ENCODE assay signal across 12 cellular contexts in genomic region chr5:111948517-111948916, GRCh38.
DNase-seq lines count a peak whose midpoint lies in the region; ATAC-seq, FAIRE-seq and TF ChIP-seq lines count a peak whose summit lies in the region.
"Had no signal": no experiment of that assay in that cellular context is flagged by ENCODE, and none has a peak within 500 bp of the region (broad histone marks: within the 10 kb centered on the region; RNA-seq: fewer than 3 reads in every experiment).

No MANE protein-coding gene starts in this region.

- H3K27me3 ChIP-seq in mammary epithelial cell (ENCODE audit: insufficient read depth, low read length) = no peaks in the 10 kb centered on the region
- no peaks in the 10 kb centered on the region for H3K27me3 ChIP-seq in right cardiac atrium (ENCODE audit: control insufficient read depth, insufficient read depth)
- no peaks in the 10 kb centered on the region for H3K27me3 ChIP-seq in thoracic aorta (replicated peaks; ENCODE audit: insufficient read depth)

- H3K27ac ChIP-seq in mammary epithelial cell (ENCODE audit: insufficient read depth, low read depth, low read length) = peak overlapping the region; percentile 9
- H3K27ac ChIP-seq in right cardiac atrium (ENCODE audit: low read length) = no peak overlapping the region
- no peak overlapping the region for H3K27ac ChIP-seq in thoracic aorta

- H4K20me1 ChIP-seq in mammary epithelial cell (ENCODE audit: insufficient read depth, low read length) = no peaks in the 10 kb centered on the region

- 9% methylated on average over 2 of the region's 2 CpGs for WGBS in mammary epithelial cell (ENCODE audit: low coverage, missing lambda C conversion rate)
- 44% methylated on average over 2 of the region's 2 CpGs for WGBS in right cardiac atrium

- H2AFZ ChIP-seq in mammary epithelial cell (ENCODE audit: low read depth, low read length) = peak overlapping the region; percentile 30

- no peak overlapping the region for H3K9ac ChIP-seq in mammary epithelial cell (ENCODE audit: insufficient read depth, low read length)

- H3K4me1 ChIP-seq in mammary epithelial cell (ENCODE audit: insufficient read depth, low read length) (peaks cover 10% of the 10 kb centered on the region), right cardiac atrium (ENCODE audit: control insufficient read depth, insufficient read depth, low read length) (no peaks in the 10 kb centered on the region), thoracic aorta (ENCODE audit: control insufficient read depth in 1 of 2, low read depth in 2 of 2) (peaks cover 5 to 19% of the 10 kb centered on the region in 2 donors)

- no peaks in the 10 kb centered on the region for H3K9me3 ChIP-seq in mammary epithelial cell (replicated peaks; ENCODE audit: insufficient read depth, low read length)
- no peaks in the 10 kb centered on the region for H3K9me3 ChIP-seq in right cardiac atrium (ENCODE audit: control insufficient read depth, low read length)
- no peaks in the 10 kb centered on the region for H3K9me3 ChIP-seq in thoracic aorta

- peak overlapping the region; percentile 39 for H3K4me2 ChIP-seq in mammary epithelial cell (ENCODE audit: insufficient read depth, low read depth, low read length)

- CTCF ChIA-PET in mammary epithelial cell (lab: Charles Lee; ENCODE audit: low non-redundant PET) = no interaction called here

- peaks cover 2% of the 10 kb centered on the region; the same call in 1 of the 2 replicates for H3K27me3 Mint-ChIP-seq in HFFc6 (ENCODE audit: insufficient read depth)
- H3K27me3 Mint-ChIP-seq in activated naive CD8-positive, alpha-beta T cell treated with anti-CD3 and anti-CD28 coated beads, Interleukin-2, amount 50 U/mL, for 24 hours = peaks cover 2% of the 10 kb centered on the region

- H3K79me2 ChIP-seq in mammary epithelial cell (ENCODE audit: insufficient read depth, low read length) = no peaks in the 10 kb centered on the region

- H3K4me3 Mint-ChIP-seq in HFFc6 = peak overlapping the region; percentile 39
- H3K4me3 Mint-ChIP-seq in activated naive CD8-positive, alpha-beta T cell treated with anti-CD3 and anti-CD28 coated beads, Interleukin-2, amount 50 U/mL, for 24 hours = no peak overlapping the region

- TF ChIP-seq CTCF in HFFc6 (IDR thresholded peaks at IDR 0.05) (no peak), mammary epithelial cell (conservative IDR thresholded peaks at IDR 0.05 in 1 of 2, IDR thresholded peaks at IDR 0.05 in 1 of 2; ENCODE audit: extremely low read depth in 1 of 2, insufficient read depth in 1 of 2, low read depth in 1 of 2, low read length in 2 of 2) (no peak), thoracic aorta (IDR thresholded peaks at IDR 0.05) (no peak), D721Med (IDR thresholded peaks at IDR 0.05; ENCODE audit: insufficient read depth, missing control alignments) (no peak)

- DNase-seq in HFFc6 (peak; percentile 84), mammary epithelial cell (peak; percentile 75), right cardiac atrium (no peak), thoracic aorta (ENCODE audit: low spot score) (no peak), D721Med (ENCODE audit: insufficient read length, low spot score) (no peak)
- DNase-seq in activated naive CD8-positive, alpha-beta T cell treated with anti-CD3 and anti-CD28 coated beads, Interleukin-2, amount 50 U/mL, for 24 hours = no peak
- DNase-seq: activated CD4-positive, alpha-beta T cell treated with anti-CD3 and anti-CD28 coated beads for 4 hours; activated gamma-delta T cell; NCI-H1105 treated with DMSO at 0.1 percent for 48 hours; NCI-H82 had no signal

- H3K27ac Mint-ChIP-seq in HFFc6 = peak overlapping the region; percentile 92
- H3K27ac Mint-ChIP-seq in activated naive CD8-positive, alpha-beta T cell treated with anti-CD3 and anti-CD28 coated beads, Interleukin-2, amount 50 U/mL, for 24 hours = no peak overlapping the region

- in situ Hi-C loops in mammary epithelial cell (cut with MboI; ENCODE audit: low sequenced_read_pairs in 2 of 2) = no loop called here

- H3K4me3 ChIP-seq in mammary epithelial cell (replicated peaks in 1 of 3; ENCODE audit: insufficient read depth in 1 of 3, low read depth in 2 of 3, low read length in 3 of 3) (no peak overlapping the region), right cardiac atrium (ENCODE audit: low read length) (no peak overlapping the region), thoracic aorta (no peak overlapping the region)

- no peak for FAIRE-seq in D721Med (lab: Jason Lieb, UNC)
- FAIRE-seq: GM18507 had no signal

- BruUV-seq in mammary epithelial cell (replicated peaks; lab: Mats Ljungman, UMichigan) = no TSS peak

- H3K36me3 ChIP-seq in mammary epithelial cell (ENCODE audit: insufficient read depth, low read length) (no peaks in the 10 kb centered on the region), thoracic aorta (no peaks in the 10 kb centered on the region)

- H3K36me3 Mint-ChIP-seq in HFFc6 (ENCODE audit: low read depth) = no peaks in the 10 kb centered on the region
- no peaks in the 10 kb centered on the region for H3K36me3 Mint-ChIP-seq in activated naive CD8-positive, alpha-beta T cell treated with anti-CD3 and anti-CD28 coated beads, Interleukin-2, amount 50 U/mL, for 24 hours (ENCODE audit: low read depth)

- dilution Hi-C loops in mammary epithelial cell (cut with HindIII; ENCODE audit: low sequenced_read_pairs) = no loop called here

- intact Hi-C loops in mammary epithelial cell (cut with micrococcal nuclease) = no loop called here
- intact Hi-C loops in right cardiac atrium (cut with DNase I) = no loop called here

- ATAC-seq in right cardiac atrium = peak; percentile 85 to 89
- ATAC-seq in thoracic aorta (ENCODE audit: insufficient number of reproducible peaks, low FRiP score, low read depth) = peak; percentile 50
- ATAC-seq in GM21576 (IDR thresholded peaks at IDR 0.05; ENCODE audit: unreplicated experiment) = no peak
- ATAC-seq in activated naive CD8-positive, alpha-beta T cell treated with anti-CD3 and anti-CD28 coated beads, Interleukin-2, amount 50 U/mL, for 24 hours = no peak

- H3K4me1 Mint-ChIP-seq in HFFc6 (ENCODE audit: low read depth) = peaks cover 75% of the 10 kb centered on the region
- H3K4me1 Mint-ChIP-seq in activated naive CD8-positive, alpha-beta T cell treated with anti-CD3 and anti-CD28 coated beads, Interleukin-2, amount 50 U/mL, for 24 hours = no peaks in the 10 kb centered on the region

- H3K9me3 Mint-ChIP-seq in HFFc6 = no peaks in the 10 kb centered on the region
- no peaks in the 10 kb centered on the region for H3K9me3 Mint-ChIP-seq in activated naive CD8-positive, alpha-beta T cell treated with anti-CD3 and anti-CD28 coated beads, Interleukin-2, amount 50 U/mL, for 24 hours

Comparison
In these comparisons a context has a peak if more than half of its experiments do, and no peak if none do; other contexts are left out.
1. DNase-seq: peak in HFFc6 (single experiment) and mammary epithelial cell (single experiment); none in right cardiac atrium (0 of 3), thoracic aorta (single experiment), D721Med (single experiment) and activated naive CD8-positive, alpha-beta T cell treated with anti-CD3 and anti-CD28 coated beads, Interleukin-2, amount 50 U/mL, for 24 hours (single experiment).
2. ATAC-seq: peak in right cardiac atrium (2 of 2) and thoracic aorta (single experiment); none in GM21576 (single experiment) and activated naive CD8-positive, alpha-beta T cell treated with anti-CD3 and anti-CD28 coated beads, Interleukin-2, amount 50 U/mL, for 24 hours (single experiment).